9 cellular contexts compared by ENCODE assay signal in the genomic region with DNA sequence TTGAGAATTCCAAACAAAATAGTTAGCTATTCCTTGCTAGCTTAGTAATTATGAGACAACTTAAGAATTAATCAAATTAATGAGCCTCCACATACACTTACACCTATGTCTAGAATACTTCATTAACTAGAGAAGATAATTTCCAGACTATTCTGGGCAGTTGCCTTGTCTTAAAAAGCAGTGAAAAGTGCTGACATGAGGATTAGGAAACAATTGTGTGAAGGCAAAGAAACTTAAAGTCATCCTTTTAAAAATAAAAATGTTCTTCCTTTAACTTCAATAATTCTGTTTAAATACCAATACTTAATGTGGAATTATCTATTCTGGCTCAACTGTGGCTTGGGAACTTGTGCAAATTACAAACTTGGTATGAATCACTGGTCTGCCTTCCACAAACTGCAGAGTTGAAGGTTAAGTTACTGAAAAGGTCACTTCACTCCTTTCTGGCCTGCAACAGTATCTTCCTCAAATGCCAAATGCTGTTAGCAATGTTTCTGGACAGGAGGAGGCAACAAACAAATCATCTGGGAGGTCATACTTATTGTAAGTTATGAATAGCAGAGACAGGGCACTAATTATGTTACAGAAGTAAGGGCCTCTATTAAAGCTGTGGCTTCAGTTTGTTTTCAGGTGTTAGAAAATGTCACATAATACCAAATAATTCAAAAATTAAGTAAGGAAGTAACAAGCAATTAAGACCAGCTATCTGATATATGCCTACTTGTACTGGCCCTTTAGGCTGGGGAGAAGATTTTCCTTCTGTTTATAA. TPM values are rescaled to one million over a fixed set of nuclear protein-coding genes. Genes with fewer than 3 reads are reported as not detected.
A peak's percentile ranks its signal among the peaks of the same experiment; 100 is the strongest.
DNase-seq lines count a peak whose midpoint lies in the region; ATAC-seq and TF ChIP-seq lines count a peak whose summit lies in the region.
"Had no signal": no experiment of that assay in that cellular context is flagged by ENCODE, and none has a peak within 500 bp of the region (broad histone marks: within the 10 kb centered on the region; RNA-seq: fewer than 3 reads in every experiment).

No MANE protein-coding gene starts in this region.

- no peak for TF ChIP-seq POLR2A in esophagus muscularis mucosa (IDR thresholded peaks at IDR 0.05; ENCODE audit: low read depth)

- H3K9me2 ChIP-seq in PC-9 (ENCODE audit: insufficient read depth): no peaks in the 10 kb centered on the region

- POLR2A ChIA-PET in CD8-positive, alpha-beta T cell (lab: Charles Lee): interaction anchor here (0.6 to 1.0 kb wide), 4 partner anchors 16 to 152 kb away, joined by 3 to 6 read pairs (median 4); partner anchors contain the start of genes FAM216A and GPN3
- POLR2A ChIA-PET in PC-9 (lab: Charles Lee; ENCODE audit: unreplicated experiment) (no interaction called here), HEK293T (lab: Yijun Ruan, JAX) (no interaction called here)

- no peak for TF ChIP-seq CTCF in CD8-positive, alpha-beta T cell (IDR thresholded peaks at IDR 0.05)
- TF ChIP-seq CTCF in PC-9 (conservative IDR thresholded peaks at IDR 0.05) (no peak), esophagus muscularis mucosa (IDR thresholded peaks at IDR 0.05) (no peak), nephron progenitor cell (IDR thresholded peaks at IDR 0.05) (no peak)

- H3K4me3 ChIP-seq in CD8-positive, alpha-beta T cell (ENCODE audit: low read depth, low read length): no peak overlapping the region
- H3K4me3 ChIP-seq in PC-9 (no peak overlapping the region), esophagus muscularis mucosa (no peak overlapping the region)

- intact Hi-C loops in CD8-positive, alpha-beta T cell (cut with DNase I, micrococcal nuclease): loop anchor here in 1 of 2 experiments (2.0 kb wide), 1 partner anchor 13 kb away; no protein-coding TSS in a partner anchor
- intact Hi-C loops in PC-9 (cut with micrococcal nuclease; ENCODE audit: unreplicated experiment) (no loop called here), esophagus muscularis mucosa (cut with DNase I) (no loop called here)

- peaks cover 72% of the 10 kb centered on the region for H3K4me1 Mint-ChIP-seq in CD8-positive, alpha-beta T cell (ENCODE audit: low read depth)
- peaks cover 27% of the 10 kb centered on the region for H3K4me1 Mint-ChIP-seq in nephron progenitor cell

- CTCF ChIA-PET in CD8-positive, alpha-beta T cell (lab: Charles Lee): interaction anchor here (0.6 to 10.4 kb wide), 8 partner anchors 10 to 134 kb away, joined by 3 to 83 read pairs (median 3); partner anchors contain the start of gene ARPC3
- CTCF ChIA-PET in PC-9 (lab: Charles Lee) (interaction anchor here (0.6 to 0.7 kb wide), 2 partner anchors 12 to 47 kb away, joined by 5 to 7 read pairs; no protein-coding TSS in a partner anchor), HEK293T (lab: Yijun Ruan, JAX) (no interaction called here)

- BruUV-seq in PC-9 (replicated peaks; lab: Mats Ljungman, UMichigan): no TSS peak

- H3K9me3 ChIP-seq in CD8-positive, alpha-beta T cell (ENCODE audit: low read length): no peaks in the 10 kb centered on the region
- no peaks in the 10 kb centered on the region; the same call in 1 of the 2 replicates for H3K9me3 ChIP-seq in PC-9 (ENCODE audit: insufficient read depth, low read depth)
- no peaks in the 10 kb centered on the region for H3K9me3 ChIP-seq in esophagus muscularis mucosa

- DNase-seq in CD8-positive, alpha-beta T cell: no peak
- DNase-seq in PC-9 (no peak), esophagus muscularis mucosa (ENCODE audit: extremely low spot score) (no peak), nephron progenitor cell (no peak), HEK293T (ENCODE audit: extremely low spot score) (no peak), NCI-H187 treated with DMSO at 0.1 percent for 48 hours (lab: John Stamatoyannopoulos, UW) (no peak)
- DNase-seq: NCI-H82 had no signal

- H3K27me3 Mint-ChIP-seq in CD8-positive, alpha-beta T cell (ENCODE audit: low read depth): no peaks in the 10 kb centered on the region
- H3K27me3 Mint-ChIP-seq in nephron progenitor cell (ENCODE audit: low read depth, poor library complexity): no peaks in the 10 kb centered on the region

- H3K4me3 Mint-ChIP-seq in CD8-positive, alpha-beta T cell: no peak overlapping the region
- no peak overlapping the region for H3K4me3 Mint-ChIP-seq in nephron progenitor cell

- H3K27ac ChIP-seq in CD8-positive, alpha-beta T cell (ENCODE audit: low read depth, low read length): peak overlapping the region; percentile 9
- no peak overlapping the region for H3K27ac ChIP-seq in PC-9
- peak overlapping the region; percentile 67 to 77 (median 73) for H3K27ac ChIP-seq in esophagus muscularis mucosa (replicated peaks in 1 of 4)

- ATAC-seq in CD8-positive, alpha-beta T cell: no peak
- no peak for ATAC-seq in HG03442 (IDR thresholded peaks at IDR 0.05; ENCODE audit: unreplicated experiment)
- no peak for ATAC-seq in HG02678 (IDR thresholded peaks at IDR 0.05; ENCODE audit: unreplicated experiment)

- no peaks in the 10 kb centered on the region for H3K9me3 Mint-ChIP-seq in CD8-positive, alpha-beta T cell
- peaks cover 12% of the 10 kb centered on the region for H3K9me3 Mint-ChIP-seq in nephron progenitor cell

- peaks cover 95% of the 10 kb centered on the region for H3K79me2 ChIP-seq in PC-9 (ENCODE audit: low read depth)

- no peak for TF ChIP-seq EP300 in esophagus muscularis mucosa (IDR thresholded peaks at IDR 0.05)

- H2AFZ ChIP-seq in PC-9: no peak overlapping the region

- peaks cover 28% of the 10 kb centered on the region for H3F3A ChIP-seq in PC-9 (ENCODE audit: insufficient read depth, low read depth)

- peak overlapping the region; percentile 82 for H3K27ac Mint-ChIP-seq in CD8-positive, alpha-beta T cell
- H3K27ac Mint-ChIP-seq in nephron progenitor cell: peak overlapping the region; percentile 88

- 0 out of 2 replicates have a peak overlapping the region, but pooled peaks have one; percentile 12 for H3K4me2 ChIP-seq in PC-9

- peaks cover 2% of the 10 kb centered on the region; the same call in 1 of the 2 replicates for H4K20me1 ChIP-seq in PC-9 (ENCODE audit: insufficient read depth)

- peaks cover 2% of the 10 kb centered on the region for H3K36me3 Mint-ChIP-seq in CD8-positive, alpha-beta T cell
- H3K36me3 Mint-ChIP-seq in nephron progenitor cell (ENCODE audit: low read depth): peaks cover 8% of the 10 kb centered on the region

- H3K27me3 ChIP-seq in CD8-positive, alpha-beta T cell (ENCODE audit: insufficient read depth, low read length): no peaks in the 10 kb centered on the region
- H3K27me3 ChIP-seq in PC-9 (ENCODE audit: insufficient read depth, low read depth) (no peaks in the 10 kb centered on the region), esophagus muscularis mucosa (no peaks in the 10 kb centered on the region)

- no peaks in the 10 kb centered on the region for H3K36me3 ChIP-seq in CD8-positive, alpha-beta T cell (ENCODE audit: insufficient read depth, low read length)
- H3K36me3 ChIP-seq in PC-9 (ENCODE audit: low read depth): no peaks in the 10 kb centered on the region
- H3K36me3 ChIP-seq in esophagus muscularis mucosa: no peaks in the 10 kb centered on the region

- peaks cover 61% of the 10 kb centered on the region for H3K4me1 ChIP-seq in CD8-positive, alpha-beta T cell (ENCODE audit: insufficient read depth, low read length)
- H3K4me1 ChIP-seq in PC-9 (replicated peaks; ENCODE audit: insufficient read depth): peaks cover 35% of the 10 kb centered on the region
- H3K4me1 ChIP-seq in esophagus muscularis mucosa: peaks cover 60 to 86% (median 84%) of the 10 kb centered on the region in 4 donors

TF ChIP-seq in HEK293T, 16 proteins besides CTCF, POLR2A, EP300 and RAD21:
- TF ChIP-seq LEF1 (IDR thresholded peaks at IDR 0.05; ENCODE audit: borderline replicate concordance): no peak
- no peak for TF ChIP-seq TARDBP (IDR thresholded peaks at IDR 0.05)
- no peak for TF ChIP-seq CTBP1 (IDR thresholded peaks at IDR 0.05; ENCODE audit: borderline replicate concordance)
- no peak for TF ChIP-seq L3MBTL2 (conservative IDR thresholded peaks at IDR 0.05)
- no peak for TF ChIP-seq ARNT (IDR thresholded peaks at IDR 0.05)
- no peak for TF ChIP-seq FOXM1 (IDR thresholded peaks at IDR 0.05; ENCODE audit: borderline replicate concordance)
- no peak for TF ChIP-seq FOXK2 (IDR thresholded peaks at IDR 0.05)
- TF ChIP-seq SUZ12 (IDR thresholded peaks at IDR 0.05): no peak
- no peak for TF ChIP-seq ZNF384 (IDR thresholded peaks at IDR 0.05)
- no peak for TF ChIP-seq ELF4 (IDR thresholded peaks at IDR 0.05)
- no peak for TF ChIP-seq HDGF (IDR thresholded peaks at IDR 0.05; ENCODE audit: borderline replicate concordance)

RNA-seq across cellular contexts. Expression of gene PPTC7, which starts 19.2 kb away (rescaled TPM):
- total RNA-seq in CD8-positive, alpha-beta T cell: 10 to 100 TPM; 49.6 to 50.4 TPM
- total RNA-seq in PC-9 (2021) (16.0 and 18.3 TPM in 2 replicates), esophagus muscularis mucosa (10 to 100 TPM; 36.6 to 55.6 (median 53.2) TPM)

RNA-seq across cellular contexts. Expression of gene TCTN1, which starts 50.0 kb away (rescaled TPM):
- total RNA-seq in CD8-positive, alpha-beta T cell: 1 to 10 TPM; 4.7 to 4.9 TPM
- 58.3 and 66.8 TPM in 2 replicates for total RNA-seq in PC-9 (2021)
- total RNA-seq in esophagus muscularis mucosa: 10 to 100 TPM; 17.4 to 26.2 (median 21.4) TPM
